1 cellular context compared by ENCODE assay signal in the genomic region with DNA sequence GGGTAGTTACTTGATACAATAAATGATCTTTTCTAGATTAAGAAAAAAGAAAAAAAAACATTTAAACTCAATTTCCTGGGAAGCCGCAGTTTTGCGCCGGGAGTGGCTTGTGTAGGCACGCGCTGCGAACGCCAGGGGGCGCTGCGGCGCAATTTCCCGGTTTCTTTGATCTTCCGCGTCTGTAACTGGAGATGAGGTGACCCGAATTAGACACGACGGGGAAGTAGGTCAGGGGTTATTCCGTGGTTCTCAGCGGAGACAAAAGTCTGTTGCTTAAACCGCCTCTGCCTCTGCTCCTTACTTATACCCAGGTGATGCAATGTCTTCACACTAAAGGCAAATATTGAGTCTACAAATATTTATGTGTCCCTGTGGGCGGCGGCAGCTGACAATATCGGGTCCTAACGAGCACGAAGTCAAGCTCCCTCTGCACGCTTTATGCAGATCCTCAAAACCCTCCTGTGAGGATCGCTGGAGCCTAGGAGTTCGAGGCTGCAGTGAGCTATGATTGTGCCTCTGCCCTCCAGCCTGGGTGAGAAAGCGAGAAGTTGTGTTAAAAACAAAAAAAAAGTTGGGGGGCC.
TF ChIP-seq lines count a peak whose summit lies in the region.

No MANE protein-coding gene starts in this region.

TF ChIP-seq in HepG2, 621 proteins besides CTCF, POLR2A, EP300 and RAD21 (continued from another document and continues in another):
- TF ChIP-seq, protein P1, sequence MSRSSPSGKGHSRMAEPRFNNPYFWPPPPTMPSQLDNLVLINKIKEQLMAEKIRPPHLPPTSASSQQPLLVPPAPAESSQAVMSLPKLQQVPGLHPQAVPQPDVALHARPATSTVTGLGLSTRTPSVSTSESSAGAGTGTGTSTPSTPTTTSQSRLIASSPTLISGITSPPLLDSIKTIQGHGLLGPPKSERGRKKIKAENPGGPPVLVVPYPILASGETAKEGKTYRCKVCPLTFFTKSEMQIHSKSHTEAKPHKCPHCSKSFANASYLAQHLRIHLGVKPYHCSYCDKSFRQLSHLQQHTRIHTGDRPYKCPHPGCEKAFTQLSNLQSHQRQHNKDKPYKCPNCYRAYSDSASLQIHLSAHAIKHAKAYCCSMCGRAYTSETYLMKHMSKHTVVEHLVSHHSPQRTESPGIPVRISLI (CRISPR knock-in tag; IDR thresholded peaks at IDR 0.05; ENCODE audit: borderline replicate concordance): 0 out of 2 replicates have a peak, but pooled peaks have one; percentile 10
- TF ChIP-seq, protein P2, sequence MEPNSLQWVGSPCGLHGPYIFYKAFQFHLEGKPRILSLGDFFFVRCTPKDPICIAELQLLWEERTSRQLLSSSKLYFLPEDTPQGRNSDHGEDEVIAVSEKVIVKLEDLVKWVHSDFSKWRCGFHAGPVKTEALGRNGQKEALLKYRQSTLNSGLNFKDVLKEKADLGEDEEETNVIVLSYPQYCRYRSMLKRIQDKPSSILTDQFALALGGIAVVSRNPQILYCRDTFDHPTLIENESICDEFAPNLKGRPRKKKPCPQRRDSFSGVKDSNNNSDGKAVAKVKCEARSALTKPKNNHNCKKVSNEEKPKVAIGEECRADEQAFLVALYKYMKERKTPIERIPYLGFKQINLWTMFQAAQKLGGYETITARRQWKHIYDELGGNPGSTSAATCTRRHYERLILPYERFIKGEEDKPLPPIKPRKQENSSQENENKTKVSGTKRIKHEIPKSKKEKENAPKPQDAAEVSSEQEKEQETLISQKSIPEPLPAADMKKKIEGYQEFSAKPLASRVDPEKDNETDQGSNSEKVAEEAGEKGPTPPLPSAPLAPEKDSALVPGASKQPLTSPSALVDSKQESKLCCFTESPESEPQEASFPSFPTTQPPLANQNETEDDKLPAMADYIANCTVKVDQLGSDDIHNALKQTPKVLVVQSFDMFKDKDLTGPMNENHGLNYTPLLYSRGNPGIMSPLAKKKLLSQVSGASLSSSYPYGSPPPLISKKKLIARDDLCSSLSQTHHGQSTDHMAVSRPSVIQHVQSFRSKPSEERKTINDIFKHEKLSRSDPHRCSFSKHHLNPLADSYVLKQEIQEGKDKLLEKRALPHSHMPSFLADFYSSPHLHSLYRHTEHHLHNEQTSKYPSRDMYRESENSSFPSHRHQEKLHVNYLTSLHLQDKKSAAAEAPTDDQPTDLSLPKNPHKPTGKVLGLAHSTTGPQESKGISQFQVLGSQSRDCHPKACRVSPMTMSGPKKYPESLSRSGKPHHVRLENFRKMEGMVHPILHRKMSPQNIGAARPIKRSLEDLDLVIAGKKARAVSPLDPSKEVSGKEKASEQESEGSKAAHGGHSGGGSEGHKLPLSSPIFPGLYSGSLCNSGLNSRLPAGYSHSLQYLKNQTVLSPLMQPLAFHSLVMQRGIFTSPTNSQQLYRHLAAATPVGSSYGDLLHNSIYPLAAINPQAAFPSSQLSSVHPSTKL (CRISPR knock-in tag; IDR thresholded peaks at IDR 0.05): peak; percentile 97
- TF ChIP-seq, protein P3, sequence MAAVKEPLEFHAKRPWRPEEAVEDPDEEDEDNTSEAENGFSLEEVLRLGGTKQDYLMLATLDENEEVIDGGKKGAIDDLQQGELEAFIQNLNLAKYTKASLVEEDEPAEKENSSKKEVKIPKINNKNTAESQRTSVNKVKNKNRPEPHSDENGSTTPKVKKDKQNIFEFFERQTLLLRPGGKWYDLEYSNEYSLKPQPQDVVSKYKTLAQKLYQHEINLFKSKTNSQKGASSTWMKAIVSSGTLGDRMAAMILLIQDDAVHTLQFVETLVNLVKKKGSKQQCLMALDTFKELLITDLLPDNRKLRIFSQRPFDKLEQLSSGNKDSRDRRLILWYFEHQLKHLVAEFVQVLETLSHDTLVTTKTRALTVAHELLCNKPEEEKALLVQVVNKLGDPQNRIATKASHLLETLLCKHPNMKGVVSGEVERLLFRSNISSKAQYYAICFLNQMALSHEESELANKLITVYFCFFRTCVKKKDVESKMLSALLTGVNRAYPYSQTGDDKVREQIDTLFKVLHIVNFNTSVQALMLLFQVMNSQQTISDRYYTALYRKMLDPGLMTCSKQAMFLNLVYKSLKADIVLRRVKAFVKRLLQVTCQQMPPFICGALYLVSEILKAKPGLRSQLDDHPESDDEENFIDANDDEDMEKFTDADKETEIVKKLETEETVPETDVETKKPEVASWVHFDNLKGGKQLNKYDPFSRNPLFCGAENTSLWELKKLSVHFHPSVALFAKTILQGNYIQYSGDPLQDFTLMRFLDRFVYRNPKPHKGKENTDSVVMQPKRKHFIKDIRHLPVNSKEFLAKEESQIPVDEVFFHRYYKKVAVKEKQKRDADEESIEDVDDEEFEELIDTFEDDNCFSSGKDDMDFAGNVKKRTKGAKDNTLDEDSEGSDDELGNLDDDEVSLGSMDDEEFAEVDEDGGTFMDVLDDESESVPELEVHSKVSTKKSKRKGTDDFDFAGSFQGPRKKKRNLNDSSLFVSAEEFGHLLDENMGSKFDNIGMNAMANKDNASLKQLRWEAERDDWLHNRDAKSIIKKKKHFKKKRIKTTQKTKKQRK (IDR thresholded peaks at IDR 0.05; ENCODE audit: low read length): no peak
- TF ChIP-seq TCF12 (IDR thresholded peaks at IDR 0.05) (no peak), TCF12 (CRISPR knock-in tag; IDR thresholded peaks at IDR 0.05) (no peak), KLF15 (CRISPR knock-in tag; IDR thresholded peaks at IDR 0.05; ENCODE audit: borderline replicate concordance) (no peak), CHCHD3 (CRISPR knock-in tag; IDR thresholded peaks at IDR 0.05) (no peak), ZNF572 (CRISPR knock-in tag; IDR thresholded peaks at IDR 0.05) (no peak), TOE1 (CRISPR knock-in tag; IDR thresholded peaks at IDR 0.05) (no peak), AKAP8 (CRISPR knock-in tag; IDR thresholded peaks at IDR 0.05) (no peak), HDAC1 (CRISPR knock-in tag; IDR thresholded peaks at IDR 0.05) (peak; percentile 91), ZZZ3 (CRISPR knock-in tag; IDR thresholded peaks at IDR 0.05; ENCODE audit: borderline replicate concordance) (no peak), ATF7 (IDR thresholded peaks at IDR 0.05) (peak; percentile 49; the same call in 1 of the 2 replicates), ATF7 (CRISPR knock-in tag; IDR thresholded peaks at IDR 0.05) (no peak; the same call in 1 of the 2 replicates), ZNF567 (CRISPR knock-in tag; IDR thresholded peaks at IDR 0.05; ENCODE audit: borderline replicate concordance) (no peak), TAF15 (IDR thresholded peaks at IDR 0.05; ENCODE audit: low read depth, low read length, poor library complexity, severe bottlenecking) (no peak), CBX5 (CRISPR knock-in tag; IDR thresholded peaks at IDR 0.05; ENCODE audit: borderline replicate concordance) (peak; percentile 86; the same call in 1 of the 2 replicates), ZNF121 (CRISPR knock-in tag; IDR thresholded peaks at IDR 0.05) (0 out of 2 replicates have a peak, but pooled peaks have one; percentile 11), ZNF782 (CRISPR knock-in tag; IDR thresholded peaks at IDR 0.05; ENCODE audit: borderline replicate concordance) (peak; percentile 21; the same call in 1 of the 2 replicates), ZNF260 (CRISPR knock-in tag; IDR thresholded peaks at IDR 0.05; ENCODE audit: borderline replicate concordance, low read depth) (no peak), ZNF607 (CRISPR knock-in tag; IDR thresholded peaks at IDR 0.05; ENCODE audit: borderline replicate concordance) (peak; percentile 46; the same call in 1 of the 2 replicates)
- TF ChIP-seq, protein P4, sequence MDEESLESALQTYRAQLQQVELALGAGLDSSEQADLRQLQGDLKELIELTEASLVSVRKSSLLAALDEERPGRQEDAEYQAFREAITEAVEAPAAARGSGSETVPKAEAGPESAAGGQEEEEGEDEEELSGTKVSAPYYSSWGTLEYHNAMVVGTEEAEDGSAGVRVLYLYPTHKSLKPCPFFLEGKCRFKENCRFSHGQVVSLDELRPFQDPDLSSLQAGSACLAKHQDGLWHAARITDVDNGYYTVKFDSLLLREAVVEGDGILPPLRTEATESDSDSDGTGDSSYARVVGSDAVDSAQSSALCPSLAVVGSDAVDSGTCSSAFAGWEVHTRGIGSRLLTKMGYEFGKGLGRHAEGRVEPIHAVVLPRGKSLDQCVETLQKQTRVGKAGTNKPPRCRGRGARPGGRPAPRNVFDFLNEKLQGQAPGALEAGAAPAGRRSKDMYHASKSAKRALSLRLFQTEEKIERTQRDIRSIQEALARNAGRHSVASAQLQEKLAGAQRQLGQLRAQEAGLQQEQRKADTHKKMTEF (CRISPR knock-in tag; IDR thresholded peaks at IDR 0.05): peak; percentile 91
- TF ChIP-seq, protein P5, sequence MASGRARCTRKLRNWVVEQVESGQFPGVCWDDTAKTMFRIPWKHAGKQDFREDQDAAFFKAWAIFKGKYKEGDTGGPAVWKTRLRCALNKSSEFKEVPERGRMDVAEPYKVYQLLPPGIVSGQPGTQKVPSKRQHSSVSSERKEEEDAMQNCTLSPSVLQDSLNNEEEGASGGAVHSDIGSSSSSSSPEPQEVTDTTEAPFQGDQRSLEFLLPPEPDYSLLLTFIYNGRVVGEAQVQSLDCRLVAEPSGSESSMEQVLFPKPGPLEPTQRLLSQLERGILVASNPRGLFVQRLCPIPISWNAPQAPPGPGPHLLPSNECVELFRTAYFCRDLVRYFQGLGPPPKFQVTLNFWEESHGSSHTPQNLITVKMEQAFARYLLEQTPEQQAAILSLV (CRISPR knock-in tag; IDR thresholded peaks at IDR 0.05; ENCODE audit: borderline replicate concordance): no peak
- TF ChIP-seq, protein P6, sequence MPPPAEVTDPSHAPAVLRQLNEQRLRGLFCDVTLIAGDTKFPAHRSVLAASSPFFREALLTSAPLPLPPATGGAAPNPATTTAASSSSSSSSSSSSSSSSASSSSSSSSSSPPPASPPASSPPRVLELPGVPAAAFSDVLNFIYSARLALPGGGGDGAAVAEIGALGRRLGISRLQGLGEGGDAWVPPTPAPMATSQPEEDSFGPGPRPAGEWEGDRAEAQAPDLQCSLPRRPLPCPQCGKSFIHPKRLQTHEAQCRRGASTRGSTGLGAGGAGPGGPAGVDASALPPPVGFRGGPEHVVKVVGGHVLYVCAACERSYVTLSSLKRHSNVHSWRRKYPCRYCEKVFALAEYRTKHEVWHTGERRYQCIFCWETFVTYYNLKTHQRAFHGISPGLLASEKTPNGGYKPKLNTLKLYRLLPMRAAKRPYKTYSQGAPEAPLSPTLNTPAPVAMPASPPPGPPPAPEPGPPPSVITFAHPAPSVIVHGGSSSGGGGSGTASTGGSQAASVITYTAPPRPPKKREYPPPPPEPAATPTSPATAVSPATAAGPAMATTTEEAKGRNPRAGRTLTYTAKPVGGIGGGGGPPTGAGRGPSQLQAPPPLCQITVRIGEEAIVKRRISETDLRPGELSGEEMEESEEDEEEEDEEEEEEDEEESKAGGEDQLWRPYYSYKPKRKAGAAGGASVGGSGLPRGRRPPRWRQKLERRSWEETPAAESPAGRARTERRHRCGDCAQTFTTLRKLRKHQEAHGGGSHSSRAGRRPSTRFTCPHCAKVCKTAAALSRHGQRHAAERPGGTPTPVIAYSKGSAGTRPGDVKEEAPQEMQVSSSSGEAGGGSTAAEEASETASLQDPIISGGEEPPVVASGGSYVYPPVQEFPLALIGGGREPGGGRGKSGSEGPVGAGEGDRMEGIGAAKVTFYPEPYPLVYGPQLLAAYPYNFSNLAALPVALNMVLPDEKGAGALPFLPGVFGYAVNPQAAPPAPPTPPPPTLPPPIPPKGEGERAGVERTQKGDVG (CRISPR knock-in tag; IDR thresholded peaks at IDR 0.05; ENCODE audit: borderline replicate concordance): 0 out of 2 replicates have a peak, but pooled peaks have one; percentile 40
- TF ChIP-seq, protein P7, sequence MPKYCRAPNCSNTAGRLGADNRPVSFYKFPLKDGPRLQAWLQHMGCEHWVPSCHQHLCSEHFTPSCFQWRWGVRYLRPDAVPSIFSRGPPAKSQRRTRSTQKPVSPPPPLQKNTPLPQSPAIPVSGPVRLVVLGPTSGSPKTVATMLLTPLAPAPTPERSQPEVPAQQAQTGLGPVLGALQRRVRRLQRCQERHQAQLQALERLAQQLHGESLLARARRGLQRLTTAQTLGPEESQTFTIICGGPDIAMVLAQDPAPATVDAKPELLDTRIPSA (CRISPR knock-in tag; IDR thresholded peaks at IDR 0.05; ENCODE audit: borderline replicate concordance): no peak; the same call in 1 of the 2 replicates
- TF ChIP-seq, protein P8, sequence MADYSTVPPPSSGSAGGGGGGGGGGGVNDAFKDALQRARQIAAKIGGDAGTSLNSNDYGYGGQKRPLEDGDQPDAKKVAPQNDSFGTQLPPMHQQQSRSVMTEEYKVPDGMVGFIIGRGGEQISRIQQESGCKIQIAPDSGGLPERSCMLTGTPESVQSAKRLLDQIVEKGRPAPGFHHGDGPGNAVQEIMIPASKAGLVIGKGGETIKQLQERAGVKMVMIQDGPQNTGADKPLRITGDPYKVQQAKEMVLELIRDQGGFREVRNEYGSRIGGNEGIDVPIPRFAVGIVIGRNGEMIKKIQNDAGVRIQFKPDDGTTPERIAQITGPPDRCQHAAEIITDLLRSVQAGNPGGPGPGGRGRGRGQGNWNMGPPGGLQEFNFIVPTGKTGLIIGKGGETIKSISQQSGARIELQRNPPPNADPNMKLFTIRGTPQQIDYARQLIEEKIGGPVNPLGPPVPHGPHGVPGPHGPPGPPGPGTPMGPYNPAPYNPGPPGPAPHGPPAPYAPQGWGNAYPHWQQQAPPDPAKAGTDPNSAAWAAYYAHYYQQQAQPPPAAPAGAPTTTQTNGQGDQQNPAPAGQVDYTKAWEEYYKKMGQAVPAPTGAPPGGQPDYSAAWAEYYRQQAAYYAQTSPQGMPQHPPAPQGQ (CRISPR knock-in tag; IDR thresholded peaks at IDR 0.05; ENCODE audit: borderline replicate concordance): no peak
- TF ChIP-seq, protein P9, sequence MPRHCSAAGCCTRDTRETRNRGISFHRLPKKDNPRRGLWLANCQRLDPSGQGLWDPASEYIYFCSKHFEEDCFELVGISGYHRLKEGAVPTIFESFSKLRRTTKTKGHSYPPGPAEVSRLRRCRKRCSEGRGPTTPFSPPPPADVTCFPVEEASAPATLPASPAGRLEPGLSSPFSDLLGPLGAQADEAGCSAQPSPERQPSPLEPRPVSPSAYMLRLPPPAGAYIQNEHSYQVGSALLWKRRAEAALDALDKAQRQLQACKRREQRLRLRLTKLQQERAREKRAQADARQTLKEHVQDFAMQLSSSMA (CRISPR knock-in tag; IDR thresholded peaks at IDR 0.05): no peak; the same call in 1 of the 2 replicates
- TF ChIP-seq, protein P10, sequence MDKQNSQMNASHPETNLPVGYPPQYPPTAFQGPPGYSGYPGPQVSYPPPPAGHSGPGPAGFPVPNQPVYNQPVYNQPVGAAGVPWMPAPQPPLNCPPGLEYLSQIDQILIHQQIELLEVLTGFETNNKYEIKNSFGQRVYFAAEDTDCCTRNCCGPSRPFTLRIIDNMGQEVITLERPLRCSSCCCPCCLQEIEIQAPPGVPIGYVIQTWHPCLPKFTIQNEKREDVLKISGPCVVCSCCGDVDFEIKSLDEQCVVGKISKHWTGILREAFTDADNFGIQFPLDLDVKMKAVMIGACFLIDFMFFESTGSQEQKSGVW (CRISPR knock-in tag; IDR thresholded peaks at IDR 0.05; ENCODE audit: borderline replicate concordance): no peak; the same call in 1 of the 2 replicates
- TF ChIP-seq, protein P11, sequence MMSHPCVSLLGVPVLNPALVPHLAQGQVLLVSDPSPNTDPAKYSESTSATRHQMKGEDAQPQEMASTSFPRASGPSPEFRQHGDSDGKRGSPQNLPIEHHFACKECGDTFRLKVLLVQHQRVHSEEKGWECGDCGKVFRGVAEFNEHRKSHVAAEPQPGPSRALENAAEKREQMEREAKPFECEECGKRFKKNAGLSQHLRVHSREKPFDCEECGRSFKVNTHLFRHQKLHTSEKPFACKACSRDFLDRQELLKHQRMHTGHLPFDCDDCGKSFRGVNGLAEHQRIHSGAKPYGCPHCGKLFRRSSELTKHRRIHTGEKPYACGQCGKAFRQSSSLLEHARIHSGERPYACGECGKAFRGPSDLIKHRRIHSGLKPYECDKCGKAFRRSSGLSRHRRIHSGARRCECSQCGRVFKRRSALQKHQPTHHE (CRISPR knock-in tag; IDR thresholded peaks at IDR 0.05; ENCODE audit: borderline replicate concordance): no peak
